Comparison of ENCODE assay signal across 1 cellular context in the genomic region with DNA sequence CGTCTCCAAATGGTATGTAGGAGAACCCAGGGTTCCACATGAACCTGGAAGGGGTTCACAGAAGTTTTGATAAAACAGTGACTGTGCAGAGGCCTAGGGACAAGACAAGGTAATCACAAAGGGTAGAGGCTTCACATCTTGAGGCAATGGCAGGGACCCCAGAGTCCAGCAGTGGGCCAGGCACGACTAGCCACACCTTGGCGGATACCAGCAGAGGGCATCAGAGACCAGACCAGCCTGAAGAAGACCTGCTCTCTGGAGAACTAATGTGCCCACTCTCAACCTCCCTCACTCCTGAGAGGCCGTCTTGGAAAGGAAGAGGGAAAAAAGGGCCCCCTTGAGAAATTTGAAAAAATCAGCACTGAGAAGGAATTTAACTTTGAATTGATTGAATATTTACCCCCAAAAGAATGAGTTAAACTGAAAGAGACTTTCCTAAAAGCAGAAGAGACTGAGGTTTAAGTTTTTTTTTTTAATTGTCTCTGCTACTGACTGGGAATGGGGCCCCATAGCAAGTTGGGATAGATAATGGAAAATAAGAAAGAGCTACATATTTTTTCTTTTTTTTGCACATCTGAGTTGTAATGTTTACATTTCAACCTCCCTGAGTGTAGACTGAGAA.
TF ChIP-seq lines count a peak whose summit lies in the region.

No MANE protein-coding gene starts in this region.

TF ChIP-seq in liver, 16 proteins besides CTCF, POLR2A, EP300 and RAD21 (continued from another document):
- TF ChIP-seq, protein P1, sequence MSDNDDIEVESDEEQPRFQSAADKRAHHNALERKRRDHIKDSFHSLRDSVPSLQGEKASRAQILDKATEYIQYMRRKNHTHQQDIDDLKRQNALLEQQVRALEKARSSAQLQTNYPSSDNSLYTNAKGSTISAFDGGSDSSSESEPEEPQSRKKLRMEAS (IDR thresholded peaks at IDR 0.05), result no peak
- TF ChIP-seq HNF4A (conservative IDR thresholded peaks at IDR 0.05), result no peak
- no peak for TF ChIP-seq FOXA1 (IDR thresholded peaks at IDR 0.05)
- no peak for TF ChIP-seq RXRA (IDR thresholded peaks at IDR 0.05)
- no peak for TF ChIP-seq YY1 (IDR thresholded peaks at IDR 0.05)
- no peak for TF ChIP-seq NR2F2 (IDR thresholded peaks at IDR 0.05)
- no peak for TF ChIP-seq SP1 (IDR thresholded peaks at IDR 0.05)
- TF ChIP-seq, protein P2, sequence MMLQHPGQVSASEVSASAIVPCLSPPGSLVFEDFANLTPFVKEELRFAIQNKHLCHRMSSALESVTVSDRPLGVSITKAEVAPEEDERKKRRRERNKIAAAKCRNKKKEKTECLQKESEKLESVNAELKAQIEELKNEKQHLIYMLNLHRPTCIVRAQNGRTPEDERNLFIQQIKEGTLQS (IDR thresholded peaks at IDR 0.05), result no peak
